In the genomic region with DNA sequence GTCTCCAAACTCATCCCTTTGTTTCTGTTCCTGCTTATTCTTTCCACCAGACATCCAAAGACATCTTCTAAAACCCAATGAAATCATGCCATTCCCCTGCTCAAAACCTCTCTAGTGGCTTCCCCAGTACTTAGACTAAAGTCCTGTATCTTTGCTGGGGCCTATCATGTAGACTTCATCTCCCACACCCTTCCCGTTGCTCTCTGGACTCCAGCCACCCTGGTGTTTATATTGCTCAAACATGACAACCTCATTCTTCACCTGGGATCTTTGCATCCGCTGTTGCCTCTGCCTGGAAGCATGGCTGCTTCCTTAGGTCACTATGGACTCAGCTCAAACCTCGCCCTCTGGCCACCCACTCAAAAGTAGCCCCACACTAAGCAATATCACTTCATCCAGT, we compare ENCODE assay signal across 12 cellular contexts. TPM values are rescaled to one million over a fixed set of nuclear protein-coding genes. Genes with fewer than 3 reads are reported as not detected.
"Had no signal": no experiment of that assay in that cellular context is flagged by ENCODE, and none has a peak within 500 bp of the region (broad histone marks: within the 10 kb centered on the region; RNA-seq: fewer than 3 reads in every experiment).

No MANE protein-coding gene starts in this region.

- H3K27ac ChIP-seq: GM23248 had no signal

- H3K9ac ChIP-seq: GM23248 had no signal

- DNase-seq: GM23248, GOT3, H7, H9, HCEC 1CT, HFFc6 had no signal

- H2AFZ ChIP-seq: GM23248, GM23338 had no signal

- H3K36me3 ChIP-seq: HAP-1 had no signal

- FAIRE-seq: H1, H54 had no signal

- H3K9me3 ChIP-seq: HAP-1 had no signal

- H3K4me2 ChIP-seq: GM23338 had no signal

- ATAC-seq: GM23338, HCT116 had no signal

- H3K4me3 ChIP-seq: GM23248, GM23338, HAP-1 had no signal

RNA-seq across cellular contexts. Expression of a gene that starts 45.7 kb away (rescaled TPM):
- total RNA-seq: GM23248, GM23338, H1, H4, H7, H9, HFFc6 had no signal
- polyA plus RNA-seq: GM23248, H1 had no signal
